ENCODE assay signal across 20 cellular contexts in the genomic region with DNA sequence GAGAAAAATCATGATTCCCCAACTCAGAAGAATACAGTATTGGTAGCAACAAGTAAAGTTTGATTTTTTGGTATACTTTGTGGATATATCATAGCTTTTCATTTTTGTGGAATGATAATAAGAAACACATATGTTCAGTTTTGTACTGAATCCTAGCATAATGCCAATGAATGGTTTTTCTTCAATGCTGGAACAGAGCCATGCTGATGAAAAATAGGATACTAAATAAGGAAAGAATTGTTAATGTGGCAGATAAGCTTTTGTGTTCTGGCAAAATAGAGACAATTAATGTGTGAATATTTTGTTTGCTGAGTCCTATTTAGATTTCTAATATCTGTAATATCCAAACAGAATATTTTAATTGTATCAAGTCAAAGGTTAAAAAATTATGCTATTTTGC. TPM values are rescaled to one million over a fixed set of nuclear protein-coding genes. Genes with fewer than 3 reads are reported as not detected.
A peak's percentile ranks its signal among the peaks of the same experiment; 100 is the strongest.
DNase-seq lines count a peak whose midpoint lies in the region; ATAC-seq and TF ChIP-seq lines count a peak whose summit lies in the region.
"Had no signal": no experiment of that assay in that cellular context is flagged by ENCODE, and none has a peak within 500 bp of the region (broad histone marks: within the 10 kb centered on the region; RNA-seq: fewer than 3 reads in every experiment).

No MANE protein-coding gene starts in this region.

- DNase-seq in activated T-cell treated with anti-CD3 and anti-CD28 coated beads, Interleukin-2, amount 50 U/mL, for 24 hours: no peak
- no peak for DNase-seq in activated T-cell treated with anti-CD3 and anti-CD28 coated beads, Interleukin-2, amount 50 U/mL, for 48 hours
- DNase-seq in CD8-positive, alpha-beta T cell: no peak
- DNase-seq in activated CD4-positive, alpha-beta memory T cell treated with anti-CD3 and anti-CD28 coated beads, Interleukin-2, amount 10 ng/mL, durations not matched to agents 7 days and 5 days: no peak
- DNase-seq in fibroblast of peridontal ligament (ENCODE audit: extremely low read depth) (peak; percentile 40), COLO668 (lab: John Stamatoyannopoulos, UW; ENCODE audit: unreplicated experiment) (no peak), left cardiac atrium (no peak)
- DNase-seq: DMS79 treated with DMSO at 0.1 percent for 48 hours; KBM-7; MV-4-11; NCI-H187; NCI-H2107; NCI-H510A; NCI-H748 treated with DMSO at 0.1 percent for 48 hours; NK-92 treated with Interleukin-12 subunit alpha and Interleukin-12 subunit beta, amount 100 ng/mL, for 24 hours; OCI-M1; SHP77 had no signal

- H3K4me1 ChIP-seq in CD8-positive, alpha-beta T cell (ENCODE audit: insufficient read depth, low read length): peaks cover 60% of the 10 kb centered on the region

- TF ChIP-seq CTCF in CD8-positive, alpha-beta T cell (IDR thresholded peaks at IDR 0.05): no peak

- H3K9me3 ChIP-seq in CD8-positive, alpha-beta T cell (ENCODE audit: low read length): no peaks in the 10 kb centered on the region

- intact Hi-C loops in CD8-positive, alpha-beta T cell (cut with DNase I, micrococcal nuclease): no loop called here
- intact Hi-C loops in left cardiac atrium (cut with DNase I): no loop called here

- H3K4me3 Mint-ChIP-seq in activated T-cell treated with anti-CD3 and anti-CD28 coated beads, Interleukin-2, amount 50 U/mL, for 24 hours: no peak overlapping the region
- H3K4me3 Mint-ChIP-seq in CD8-positive, alpha-beta T cell: no peak overlapping the region
- no peak overlapping the region for H3K4me3 Mint-ChIP-seq in activated CD4-positive, alpha-beta memory T cell treated with anti-CD3 and anti-CD28 coated beads, Interleukin-2, amount 10 ng/mL, durations not matched to agents 7 days and 5 days

- H3K36me3 ChIP-seq in CD8-positive, alpha-beta T cell (ENCODE audit: insufficient read depth, low read length): peaks cover 14% of the 10 kb centered on the region

- no peak for ATAC-seq in CD8-positive, alpha-beta T cell
- no peak for ATAC-seq in left cardiac atrium
- ATAC-seq: HepG2 had no signal

- CTCF ChIA-PET in CD8-positive, alpha-beta T cell (lab: Charles Lee): interaction anchor here (0.9 kb wide), 1 partner anchor 244 kb away, joined by 3 read pairs; no protein-coding TSS in a partner anchor
- CTCF ChIA-PET in activated CD4-positive, alpha-beta memory T cell treated with anti-CD3 and anti-CD28 coated beads, Interleukin-2, amount 10 ng/mL, durations not matched to agents 7 days and 5 days (lab: Charles Lee): interaction anchor here (1.9 to 8.5 kb wide), 3 partner anchors 9 to 21 kb away, joined by 8 to 52 read pairs (median 45); a partner anchor contains a TSS

- H3K27me3 ChIP-seq in CD8-positive, alpha-beta T cell (ENCODE audit: insufficient read depth, low read length): no peaks in the 10 kb centered on the region
- H3K27me3 ChIP-seq: BLaER1 treated with 17β-estradiol and CSF1 and Interleukin-3, amounts not matched to agents 10 nM and 100 nM had no signal

- peak overlapping the region; percentile 81 for H3K27ac Mint-ChIP-seq in activated T-cell treated with anti-CD3 and anti-CD28 coated beads, Interleukin-2, amount 50 U/mL, for 24 hours
- peak overlapping the region; percentile 45 for H3K27ac Mint-ChIP-seq in CD8-positive, alpha-beta T cell
- peak overlapping the region; percentile 32 for H3K27ac Mint-ChIP-seq in activated CD4-positive, alpha-beta memory T cell treated with anti-CD3 and anti-CD28 coated beads, Interleukin-2, amount 10 ng/mL, durations not matched to agents 7 days and 5 days

- POLR2A ChIA-PET in CD8-positive, alpha-beta T cell (lab: Charles Lee): interaction anchor here (0.8 to 5.6 kb wide), 3 partner anchors 8 to 16 kb away, joined by 3 to 61 read pairs (median 37); no protein-coding TSS in a partner anchor
- POLR2A ChIA-PET in activated CD4-positive, alpha-beta memory T cell treated with anti-CD3 and anti-CD28 coated beads, Interleukin-2, amount 10 ng/mL, durations not matched to agents 7 days and 5 days (lab: Charles Lee): interaction anchor here (1.2 to 10.7 kb wide), 5 partner anchors 11 to 149 kb away, joined by 3 to 516 read pairs (median 17); a partner anchor contains a TSS

- peaks cover 94% of the 10 kb centered on the region for H3K36me3 Mint-ChIP-seq in activated T-cell treated with anti-CD3 and anti-CD28 coated beads, Interleukin-2, amount 50 U/mL, for 24 hours (ENCODE audit: low read depth)
- H3K36me3 Mint-ChIP-seq in CD8-positive, alpha-beta T cell: peaks cover 74% of the 10 kb centered on the region
- peaks cover 84% of the 10 kb centered on the region for H3K36me3 Mint-ChIP-seq in activated CD4-positive, alpha-beta memory T cell treated with anti-CD3 and anti-CD28 coated beads, Interleukin-2, amount 10 ng/mL, durations not matched to agents 7 days and 5 days (ENCODE audit: low read depth)

- H3K27me3 Mint-ChIP-seq in activated T-cell treated with anti-CD3 and anti-CD28 coated beads, Interleukin-2, amount 50 U/mL, for 24 hours: no peaks in the 10 kb centered on the region
- no peaks in the 10 kb centered on the region for H3K27me3 Mint-ChIP-seq in CD8-positive, alpha-beta T cell (ENCODE audit: low read depth)
- no peaks in the 10 kb centered on the region for H3K27me3 Mint-ChIP-seq in activated CD4-positive, alpha-beta memory T cell treated with anti-CD3 and anti-CD28 coated beads, Interleukin-2, amount 10 ng/mL, durations not matched to agents 7 days and 5 days

- peaks cover 4% of the 10 kb centered on the region for H3K9me3 Mint-ChIP-seq in activated T-cell treated with anti-CD3 and anti-CD28 coated beads, Interleukin-2, amount 50 U/mL, for 24 hours
- H3K9me3 Mint-ChIP-seq in CD8-positive, alpha-beta T cell: peaks cover 6% of the 10 kb centered on the region
- peaks cover 3% of the 10 kb centered on the region for H3K9me3 Mint-ChIP-seq in activated CD4-positive, alpha-beta memory T cell treated with anti-CD3 and anti-CD28 coated beads, Interleukin-2, amount 10 ng/mL, durations not matched to agents 7 days and 5 days

- no peak overlapping the region for H3K4me3 ChIP-seq in CD8-positive, alpha-beta T cell (ENCODE audit: low read depth, low read length)
- H3K4me3 ChIP-seq: BLaER1 treated with 17β-estradiol and CSF1 and Interleukin-3, amounts not matched to agents 10 nM and 100 nM had no signal

- no peak overlapping the region for H3K27ac ChIP-seq in CD8-positive, alpha-beta T cell (ENCODE audit: low read depth, low read length)
- H3K27ac ChIP-seq: BLaER1 treated with 17β-estradiol and CSF1 and Interleukin-3, amounts not matched to agents 10 nM and 100 nM had no signal

- H3K4me1 Mint-ChIP-seq in activated T-cell treated with anti-CD3 and anti-CD28 coated beads, Interleukin-2, amount 50 U/mL, for 24 hours (ENCODE audit: low read depth): peaks cover 86% of the 10 kb centered on the region
- peaks cover 85% of the 10 kb centered on the region for H3K4me1 Mint-ChIP-seq in CD8-positive, alpha-beta T cell (ENCODE audit: low read depth)
- H3K4me1 Mint-ChIP-seq in activated CD4-positive, alpha-beta memory T cell treated with anti-CD3 and anti-CD28 coated beads, Interleukin-2, amount 10 ng/mL, durations not matched to agents 7 days and 5 days: peaks cover 88% of the 10 kb centered on the region

RNA-seq across cellular contexts. Expression of a gene that starts 21.9 kb away (rescaled TPM):
- total RNA-seq in CD8-positive, alpha-beta T cell: 10 to 100 TPM; 78.4 to 80.7 TPM
- 100 to 1,000 TPM; 194 to 205 TPM for total RNA-seq in activated CD4-positive, alpha-beta memory T cell treated with anti-CD3 and anti-CD28 coated beads, Interleukin-2, amount 10 ng/mL, durations not matched to agents 7 days and 5 days
- 1 to 10 TPM; 2.5 to 2.9 TPM for total RNA-seq in left cardiac atrium
- total RNA-seq: H4, HepG2 had no signal

Comparison
In these comparisons a context has a peak if more than half of its experiments do, and no peak if none do; other contexts are left out.
1. RNA of a gene that starts 21.9 kb away (total RNA-seq): 194 to 205 TPM in activated CD4-positive, alpha-beta memory T cell treated with anti-CD3 and anti-CD28 coated beads, Interleukin-2, amount 10 ng/mL, durations not matched to agents 7 days and 5 days and 78.4 to 80.7 TPM in CD8-positive, alpha-beta T cell; 2.5 to 2.9 TPM in left cardiac atrium; every median in the first group is over 10 times any median in the second.
2. Peak in every context shown above with its lines, with median percentiles within 50 percentile points of each other: H3K27ac Mint-ChIP-seq.